17 cellular contexts compared by ENCODE assay signal in genomic region chr2:86468162-86469033, GRCh38. TPM values are rescaled to one million over a fixed set of nuclear protein-coding genes. Genes with fewer than 3 reads are reported as not detected.
DNase-seq lines count a peak whose midpoint lies in the region; ATAC-seq and TF ChIP-seq lines count a peak whose summit lies in the region.
"Had no signal": no experiment of that assay in that cellular context is flagged by ENCODE, and none has a peak within 500 bp of the region (broad histone marks: within the 10 kb centered on the region; RNA-seq: fewer than 3 reads in every experiment).

No MANE protein-coding gene starts in this region.

- CTCF ChIA-PET in CD4-positive, alpha-beta memory T cell (lab: Charles Lee; ENCODE audit: partially characterized antibody), result interaction anchor here (0.6 to 3.4 kb wide), 11 partner anchors 7 to 1183 kb away, joined by 3 to 17 read pairs (median 3); partner anchors contain the start of gene KDM3A
- CTCF ChIA-PET in mammary epithelial cell (lab: Charles Lee; ENCODE audit: low non-redundant PET), result no interaction called here

- BruUV-seq in mammary epithelial cell (replicated peaks; lab: Mats Ljungman, UMichigan), result no TSS peak

- dilution Hi-C loops in mammary epithelial cell (cut with HindIII; ENCODE audit: low sequenced_read_pairs), result no loop called here

- no peak for ATAC-seq in GM19324 (IDR thresholded peaks at IDR 0.05; ENCODE audit: low FRiP score, unreplicated experiment)

- peaks cover 48% of the 10 kb centered on the region for H3K4me1 ChIP-seq in CD4-positive, alpha-beta memory T cell (ENCODE audit: insufficient read depth, low read length)
- H3K4me1 ChIP-seq in mammary epithelial cell (ENCODE audit: insufficient read depth, low read length), result no peaks in the 10 kb centered on the region
- H3K4me1 ChIP-seq in endodermal cell (ENCODE audit: control insufficient read depth, insufficient read depth, low read length), result no peaks in the 10 kb centered on the region
- H3K4me1 ChIP-seq: BE2C, testis had no signal

- H3K4me2 ChIP-seq in mammary epithelial cell (ENCODE audit: insufficient read depth, low read depth, low read length), result no peak overlapping the region
- H3K4me2 ChIP-seq: KMS-11 had no signal

- H3K36me3 Mint-ChIP-seq in CD4-positive, alpha-beta memory T cell, result peaks cover 57 to 89% of the 10 kb centered on the region in 2 donors
- peaks cover 62% of the 10 kb centered on the region for H3K36me3 Mint-ChIP-seq in activated T-helper 1 cell treated with anti-CD3 and anti-CD28 coated beads, Interleukin-12 subunit alpha, Interleukin-12 subunit beta, Interleukin-2, Interleukin-4 antibody, amounts not matched to agents 30 ng/mL and 10 ng/mL and 1 ng/mL, durations not matched to agents 14 hours and 24 hours and 36 hours (ENCODE audit: low read depth)
- peaks cover 63% of the 10 kb centered on the region for H3K36me3 Mint-ChIP-seq in endodermal cell (ENCODE audit: low read depth)

- H3K79me2 ChIP-seq in mammary epithelial cell (ENCODE audit: insufficient read depth, low read length), result peaks cover 6% of the 10 kb centered on the region

- in situ Hi-C loops in mammary epithelial cell (cut with MboI; ENCODE audit: low sequenced_read_pairs in 2 of 2), result no loop called here

- TF ChIP-seq CTCF in mammary epithelial cell (conservative IDR thresholded peaks at IDR 0.05 in 1 of 2, IDR thresholded peaks at IDR 0.05 in 1 of 2; ENCODE audit: extremely low read depth in 1 of 2, insufficient read depth in 1 of 2, low read depth in 1 of 2, low read length in 2 of 2), result no peak
- TF ChIP-seq CTCF in endodermal cell (conservative IDR thresholded peaks at IDR 0.05), result no peak

- intact Hi-C loops in CD4-positive, alpha-beta memory T cell (cut with micrococcal nuclease), result loop anchor here (2.0 kb wide), 2 partner anchors 26 to 248 kb away; no protein-coding TSS in a partner anchor
- intact Hi-C loops in activated T-helper 1 cell treated with anti-CD3 and anti-CD28 coated beads, Interleukin-12 subunit alpha, Interleukin-12 subunit beta, Interleukin-2, Interleukin-4 antibody, amounts not matched to agents 30 ng/mL and 10 ng/mL and 1 ng/mL, durations not matched to agents 14 hours and 24 hours and 36 hours (cut with micrococcal nuclease), result loop anchor here (1.0 to 5.0 kb wide), 3 partner anchors 14 to 154 kb away; partner anchors contain the start of gene RNF103
- intact Hi-C loops in mammary epithelial cell (cut with micrococcal nuclease), result no loop called here

- no peaks in the 10 kb centered on the region for H4K20me1 ChIP-seq in mammary epithelial cell (ENCODE audit: insufficient read depth, low read length)

- peak overlapping the region; percentile 30 for H3K27ac ChIP-seq in CD4-positive, alpha-beta memory T cell (ENCODE audit: low read depth, low read length)
- no peak overlapping the region for H3K27ac ChIP-seq in mammary epithelial cell (ENCODE audit: insufficient read depth, low read depth, low read length)
- no peak overlapping the region for H3K27ac ChIP-seq in endodermal cell (ENCODE audit: low read depth, low read length)
- H3K27ac ChIP-seq: HL-60, KMS-11, testis had no signal

- WGBS in mammary epithelial cell (ENCODE audit: low coverage, missing lambda C conversion rate), result 88% methylated on average over 7 of the region's 7 CpGs
- WGBS in endodermal cell (ENCODE audit: insufficient coverage in 1 of 2, insufficient read length in 1 of 2), 2 experiments, result 97 to 98% methylated on average over 6 to 7 of the region's 7 CpGs

- no peak overlapping the region for H2AFZ ChIP-seq in mammary epithelial cell (ENCODE audit: low read depth, low read length)

- peak overlapping the region; percentile 54 to 88 (median 67) for H3K4me3 Mint-ChIP-seq in CD4-positive, alpha-beta memory T cell
- peak overlapping the region; percentile 75 for H3K4me3 Mint-ChIP-seq in activated T-helper 1 cell treated with anti-CD3 and anti-CD28 coated beads, Interleukin-12 subunit alpha, Interleukin-12 subunit beta, Interleukin-2, Interleukin-4 antibody, amounts not matched to agents 30 ng/mL and 10 ng/mL and 1 ng/mL, durations not matched to agents 14 hours and 24 hours and 36 hours
- H3K4me3 Mint-ChIP-seq in endodermal cell, result no peak overlapping the region

- H3K9me3 Mint-ChIP-seq in CD4-positive, alpha-beta memory T cell, result no peaks in the 10 kb centered on the region
- no peaks in the 10 kb centered on the region for H3K9me3 Mint-ChIP-seq in activated T-helper 1 cell treated with anti-CD3 and anti-CD28 coated beads, Interleukin-12 subunit alpha, Interleukin-12 subunit beta, Interleukin-2, Interleukin-4 antibody, amounts not matched to agents 30 ng/mL and 10 ng/mL and 1 ng/mL, durations not matched to agents 14 hours and 24 hours and 36 hours
- no peaks in the 10 kb centered on the region for H3K9me3 Mint-ChIP-seq in endodermal cell

- peak in 4 of 5 donors; percentile 13 to 41 (median 28) for DNase-seq in CD4-positive, alpha-beta memory T cell
- peak; percentile 84 for DNase-seq in Jurkat, Clone E6-1 (ENCODE audit: low read depth, low spot score)
- peak; percentile 28 for DNase-seq in activated T-helper 1 cell treated with anti-CD3 and anti-CD28 coated beads, Interleukin-12 subunit alpha, Interleukin-12 subunit beta, Interleukin-2, Interleukin-4 antibody, amounts not matched to agents 30 ng/mL and 10 ng/mL and 1 ng/mL, durations not matched to agents 14 hours and 24 hours and 36 hours (ENCODE audit: low spot score)
- peak; percentile 50 for DNase-seq in myocyte (ENCODE audit: low read depth)
- no peak for DNase-seq in mammary epithelial cell
- DNase-seq in endodermal cell, result no peak
- DNase-seq: BE2C, cerebellar nuclear complex, DMS53, left cardiac atrium, NCI-H146, NCI-H446, posterior cingulate gyrus, testis had no signal

- H3K27me3 Mint-ChIP-seq in CD4-positive, alpha-beta memory T cell, result no peaks in the 10 kb centered on the region
- no peaks in the 10 kb centered on the region for H3K27me3 Mint-ChIP-seq in activated T-helper 1 cell treated with anti-CD3 and anti-CD28 coated beads, Interleukin-12 subunit alpha, Interleukin-12 subunit beta, Interleukin-2, Interleukin-4 antibody, amounts not matched to agents 30 ng/mL and 10 ng/mL and 1 ng/mL, durations not matched to agents 14 hours and 24 hours and 36 hours (ENCODE audit: insufficient read depth)
- no peaks in the 10 kb centered on the region for H3K27me3 Mint-ChIP-seq in endodermal cell (ENCODE audit: insufficient read depth)

- H3K36me3 ChIP-seq in CD4-positive, alpha-beta memory T cell (ENCODE audit: insufficient read depth, low read length), result peaks cover 59% of the 10 kb centered on the region
- H3K36me3 ChIP-seq in mammary epithelial cell (ENCODE audit: insufficient read depth, low read length) (peaks cover 33% of the 10 kb centered on the region), endodermal cell (ENCODE audit: control insufficient read depth, insufficient read depth, low read length) (peaks cover 89% of the 10 kb centered on the region)

- H3K27ac Mint-ChIP-seq in CD4-positive, alpha-beta memory T cell, result peak overlapping the region; percentile 52 to 92 (median 80)
- H3K27ac Mint-ChIP-seq in activated T-helper 1 cell treated with anti-CD3 and anti-CD28 coated beads, Interleukin-12 subunit alpha, Interleukin-12 subunit beta, Interleukin-2, Interleukin-4 antibody, amounts not matched to agents 30 ng/mL and 10 ng/mL and 1 ng/mL, durations not matched to agents 14 hours and 24 hours and 36 hours, result peak overlapping the region; percentile 89
- H3K27ac Mint-ChIP-seq in endodermal cell, result no peak overlapping the region

- no peak overlapping the region for H3K9ac ChIP-seq in mammary epithelial cell (ENCODE audit: insufficient read depth, low read length)
- no peak overlapping the region for H3K9ac ChIP-seq in endodermal cell (ENCODE audit: extremely low read depth, low read length, poor library complexity, severe bottlenecking)
- H3K9ac ChIP-seq: KMS-11 had no signal

- no peak overlapping the region for H3K4me3 ChIP-seq in CD4-positive, alpha-beta memory T cell (ENCODE audit: low read length in 2 of 2)
- H3K4me3 ChIP-seq in Jurkat, Clone E6-1 (ENCODE audit: low read length), result no peak overlapping the region
- H3K4me3 ChIP-seq in mammary epithelial cell (replicated peaks in 1 of 3; ENCODE audit: insufficient read depth in 1 of 3, low read depth in 2 of 3, low read length in 3 of 3) (no peak overlapping the region), endodermal cell (ENCODE audit: low read length) (no peak overlapping the region)
- H3K4me3 ChIP-seq: testis had no signal

- H3K4me1 Mint-ChIP-seq in CD4-positive, alpha-beta memory T cell, result peaks cover 42 to 64% (median 51%) of the 10 kb centered on the region in 4 donors
- H3K4me1 Mint-ChIP-seq in activated T-helper 1 cell treated with anti-CD3 and anti-CD28 coated beads, Interleukin-12 subunit alpha, Interleukin-12 subunit beta, Interleukin-2, Interleukin-4 antibody, amounts not matched to agents 30 ng/mL and 10 ng/mL and 1 ng/mL, durations not matched to agents 14 hours and 24 hours and 36 hours (ENCODE audit: low read depth), result peaks cover 71% of the 10 kb centered on the region
- H3K4me1 Mint-ChIP-seq in endodermal cell, result peaks cover 2% of the 10 kb centered on the region

- H3K27me3 ChIP-seq in CD4-positive, alpha-beta memory T cell (ENCODE audit: insufficient read depth, low read length), result no peaks in the 10 kb centered on the region
- H3K27me3 ChIP-seq in mammary epithelial cell (ENCODE audit: insufficient read depth, low read length), result no peaks in the 10 kb centered on the region
- no peaks in the 10 kb centered on the region for H3K27me3 ChIP-seq in endodermal cell (ENCODE audit: control insufficient read depth, insufficient read depth, low read length, poor library complexity, severe bottlenecking)
- H3K27me3 ChIP-seq: BE2C, testis had no signal

- POLR2A ChIA-PET in CD4-positive, alpha-beta memory T cell (lab: Charles Lee; ENCODE audit: partially characterized antibody), result interaction anchor here (0.5 to 6.3 kb wide), 9 partner anchors 9 to 1031 kb away, joined by 3 to 62 read pairs (median 3); partner anchors contain the start of gene KDM3A

- no peaks in the 10 kb centered on the region for H3K9me3 ChIP-seq in CD4-positive, alpha-beta memory T cell (ENCODE audit: control insufficient read depth in 1 of 2, low read length in 2 of 2)
- H3K9me3 ChIP-seq in mammary epithelial cell (replicated peaks; ENCODE audit: insufficient read depth, low read length), result no peaks in the 10 kb centered on the region
- no peaks in the 10 kb centered on the region for H3K9me3 ChIP-seq in endodermal cell (ENCODE audit: control insufficient read depth, low read length)
- H3K9me3 ChIP-seq: BE2C, testis had no signal

RNA-seq across cellular contexts. Expression of gene KDM3A, which starts 27.2 kb away (rescaled TPM):
- 100 to 1,000 TPM; 158 to 164 TPM for total RNA-seq in CD4-positive, alpha-beta memory T cell
- 10 to 100 TPM; 17.2 to 40.1 TPM for polyA plus RNA-seq in CD4-positive, alpha-beta memory T cell
- polyA plus RNA-seq in Jurkat, Clone E6-1 (2012; ENCODE audit: insufficient read depth, insufficient read length), result 23.7 TPM
- 61.6 and 67.3 TPM in 2 replicates for total RNA-seq in activated T-helper 1 cell treated with anti-CD3 and anti-CD28 coated beads, Interleukin-12 subunit alpha, Interleukin-12 subunit beta, Interleukin-2, Interleukin-4 antibody, amounts not matched to agents 30 ng/mL and 10 ng/mL and 1 ng/mL, durations not matched to agents 14 hours and 24 hours and 36 hours
- total RNA-seq in myocyte (25.2 and 26.1 TPM in 2 replicates), mammary epithelial cell (10 to 100 TPM; 20.0 to 29.5 TPM), endodermal cell (10 to 100 TPM; 31.8 to 34.4 TPM)
- 18.2 TPM for polyA plus RNA-seq in myocyte (2012)
- 15.4 TPM for polyA plus RNA-seq in mammary epithelial cell
- 22.5 TPM for polyA minus RNA-seq in mammary epithelial cell
- 50.2 TPM for polyA plus RNA-seq in endodermal cell (2013, experiment 1 of 2)
- polyA plus RNA-seq in endodermal cell (2013, experiment 2 of 2), result 42.0 TPM

Comparison
In these comparisons a context has a peak if more than half of its experiments do, and no peak if none do; other contexts are left out.
1. DNase-seq: peak in CD4-positive, alpha-beta memory T cell (4 of 5), Jurkat, Clone E6-1 (single experiment), activated T-helper 1 cell treated with anti-CD3 and anti-CD28 coated beads, Interleukin-12 subunit alpha, Interleukin-12 subunit beta, Interleukin-2, Interleukin-4 antibody, amounts not matched to agents 30 ng/mL and 10 ng/mL and 1 ng/mL, durations not matched to agents 14 hours and 24 hours and 36 hours (single experiment) and myocyte (single experiment); none in mammary epithelial cell (single experiment) and endodermal cell (single experiment).